ENCODE assay signal across 13 cellular contexts in the genomic region with DNA sequence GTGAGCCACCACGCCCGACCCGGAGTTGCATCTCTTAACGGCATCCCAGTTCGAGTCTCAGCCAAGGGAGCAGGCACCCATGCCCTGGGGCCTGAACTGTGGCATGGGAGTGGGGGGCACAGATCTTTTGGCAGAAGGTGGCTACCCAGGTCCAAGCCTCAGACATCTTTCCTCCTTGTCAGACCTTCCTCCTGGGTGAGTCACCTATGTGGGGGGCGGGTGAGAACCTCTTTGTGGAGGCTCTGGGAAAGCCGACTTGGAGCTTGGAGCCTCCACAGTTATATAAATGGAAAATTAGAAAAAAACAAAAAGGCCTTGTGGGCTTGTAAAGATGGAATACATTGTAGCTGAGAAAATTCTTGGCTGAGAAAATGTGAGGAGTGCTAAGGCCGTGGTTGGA.
DNase-seq lines count a peak whose midpoint lies in the region; ATAC-seq, FAIRE-seq and TF ChIP-seq lines count a peak whose summit lies in the region.
"Had no signal": no experiment of that assay in that cellular context is flagged by ENCODE, and none has a peak within 500 bp of the region (broad histone marks: within the 10 kb centered on the region; RNA-seq: fewer than 3 reads in every experiment).

No MANE protein-coding gene starts in this region.

- H3K27me3 ChIP-seq in heart right ventricle (no peaks in the 10 kb centered on the region), ovary (no peaks in the 10 kb centered on the region)
- H3K27me3 ChIP-seq: adrenal gland had no signal

- 81 to 90% methylated on average over 8 of the region's 8 CpGs for WGBS in heart right ventricle, 2 donors
- 58 to 63% (median 61%) methylated on average over 8 of the region's 8 CpGs for WGBS in ovary, 3 donors

- TF ChIP-seq POLR2A in ovary (IDR thresholded peaks at IDR 0.05): no peak

- peaks cover 12 to 55% (median 35%) of the 10 kb centered on the region in 9 donors for H3K4me1 ChIP-seq in heart right ventricle
- H3K4me1 ChIP-seq in kidney (ENCODE audit: control insufficient read depth in 1 of 2, insufficient read depth in 1 of 2, low read depth in 1 of 2, low read length in 2 of 2): peaks cover 4 to 7% of the 10 kb centered on the region in 2 donors
- peaks cover 9% of the 10 kb centered on the region for H3K4me1 ChIP-seq in ovary (ENCODE audit: insufficient read depth)

- H3K27ac ChIP-seq in heart right ventricle (peak overlapping the region in 6 of 10 donors; percentile 39 to 79 (median 60)), kidney (ENCODE audit: low read depth in 2 of 2, low read length in 2 of 2) (peak overlapping the region in 1 of 2 donors; percentile 32), ovary (peak overlapping the region in 1 of 2 donors; percentile 29)
- H3K27ac ChIP-seq: C4-2B had no signal

- TF ChIP-seq EP300 in ovary (IDR thresholded peaks at IDR 0.05): no peak

- no peaks in the 10 kb centered on the region for H3K9me3 ChIP-seq in heart right ventricle
- no peaks in the 10 kb centered on the region for H3K9me3 ChIP-seq in kidney (ENCODE audit: control insufficient read depth in 1 of 2, low read length in 2 of 2)
- H3K9me3 ChIP-seq in ovary: no peaks in the 10 kb centered on the region
- H3K9me3 ChIP-seq: adrenal gland had no signal

- DNase-seq in heart right ventricle (no peak), left ventricle myocardium superior (no peak), amniotic epithelial cell (ENCODE audit: low read depth) (peak; percentile 49), islet precursor cell (peak; percentile 60), urothelium cell line (ENCODE audit: low spot score) (peak; percentile 70), kidney (no peak), middle frontal gyrus (ENCODE audit: extremely low spot score, low spot score) (no peak), ovary (no peak)
- DNase-seq: adrenal gland, NCI-H510A, nephron progenitor cell had no signal

- no peak for ATAC-seq in heart right ventricle
- no peak for ATAC-seq in left ventricle myocardium superior

- no peak overlapping the region for H3K9ac ChIP-seq in kidney (ENCODE audit: low read length in 2 of 2)

- H3K4me3 ChIP-seq in heart right ventricle: no peak overlapping the region
- H3K4me3 ChIP-seq in kidney (ENCODE audit: low read length in 2 of 2): no peak overlapping the region
- H3K4me3 ChIP-seq in ovary: no peak overlapping the region
- H3K4me3 ChIP-seq: adrenal gland had no signal

- H3K36me3 ChIP-seq in heart right ventricle (no peaks in the 10 kb centered on the region), kidney (ENCODE audit: control insufficient read depth in 1 of 2, insufficient read depth in 2 of 2, low read length in 2 of 2) (no peaks in the 10 kb centered on the region), ovary (no peaks in the 10 kb centered on the region)
- H3K36me3 ChIP-seq: adrenal gland had no signal

- FAIRE-seq in urothelium cell line (lab: Jason Lieb, UNC) (peak; percentile 37), kidney (lab: Jason Lieb, UNC) (no peak)
- FAIRE-seq: TTC549 had no signal

- no peak for TF ChIP-seq CTCF in heart right ventricle (IDR thresholded peaks at IDR 0.05)
- no peak for TF ChIP-seq CTCF in kidney (IDR thresholded peaks at IDR 0.05; ENCODE audit: borderline replicate concordance, extremely low read depth, insufficient read depth)
- TF ChIP-seq CTCF in ovary (IDR thresholded peaks at IDR 0.05): no peak

- intact Hi-C loops in heart right ventricle (cut with DNase I): loop anchor here in 4 of 10 donors (5.0 to 10.0 kb wide), 5 partner anchors 47 to 497 kb away; a partner anchor contains a TSS
- intact Hi-C loops in left ventricle myocardium superior (cut with micrococcal nuclease): no loop called here
- intact Hi-C loops in kidney (cut with DNase I): no loop called here
- intact Hi-C loops in ovary (cut with DNase I): loop anchor here in 1 of 4 donors (10.0 kb wide), 1 partner anchor 354 kb away; no protein-coding TSS in a partner anchor

Comparison
In these comparisons a context has a peak if more than half of its experiments do, and no peak if none do; other contexts are left out.
1. DNase-seq: peak in amniotic epithelial cell (single experiment), islet precursor cell (single experiment) and urothelium cell line (single experiment); none in heart right ventricle (0 of 2), left ventricle myocardium superior (single experiment), kidney (single experiment), middle frontal gyrus (single experiment) and ovary (0 of 5).